ENCODE assay signal across 12 cellular contexts in the genomic region with DNA sequence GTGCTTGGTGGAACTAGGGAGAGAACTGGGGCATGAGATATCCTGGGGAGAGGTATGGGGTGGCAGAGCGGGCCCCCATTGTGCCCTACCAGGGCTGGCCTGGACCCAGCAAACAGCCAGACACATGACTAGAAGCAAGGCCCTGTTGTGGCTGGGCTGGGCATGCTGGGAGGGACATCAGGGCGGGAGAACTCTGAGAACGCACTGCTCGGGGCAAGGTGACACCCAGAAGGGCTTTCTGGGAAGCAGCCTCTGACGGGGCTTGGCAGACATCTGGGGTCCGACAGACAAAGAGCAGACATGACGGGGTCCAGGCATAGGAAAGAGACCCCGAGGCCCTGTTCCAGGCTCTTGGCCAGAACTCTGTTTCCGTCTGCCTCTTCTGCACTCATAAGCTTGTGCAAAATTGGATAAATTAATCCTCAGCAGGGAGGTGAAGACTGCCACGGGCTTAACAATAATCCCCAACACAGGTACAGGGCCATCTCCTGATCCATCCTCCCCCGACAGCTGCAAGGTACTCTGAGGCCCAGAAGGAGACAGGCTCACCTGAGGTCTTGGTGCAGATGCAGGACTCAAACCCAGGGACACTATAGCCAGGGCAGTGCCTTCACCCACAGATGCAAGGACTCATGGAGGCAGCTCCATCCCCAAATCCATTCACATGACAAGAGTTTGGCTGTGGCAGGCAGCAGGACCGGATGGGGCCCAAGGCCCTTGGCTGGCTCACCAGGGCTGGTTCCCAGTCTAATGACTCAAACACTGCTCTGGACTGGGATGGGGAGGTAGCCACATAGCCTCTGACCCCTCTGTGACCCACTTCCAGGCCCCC. TPM values are rescaled to one million over a fixed set of nuclear protein-coding genes. Genes with fewer than 3 reads are reported as not detected.
DNase-seq lines count a peak whose midpoint lies in the region; ATAC-seq and TF ChIP-seq lines count a peak whose summit lies in the region.
"Had no signal": no experiment of that assay in that cellular context is flagged by ENCODE, and none has a peak within 500 bp of the region (broad histone marks: within the 10 kb centered on the region; RNA-seq: fewer than 3 reads in every experiment).

No MANE protein-coding gene starts in this region.

- no peak overlapping the region for H3K9ac ChIP-seq in parathyroid adenoma

- H3K4me1 Mint-ChIP-seq in Caco-2 (ENCODE audit: low read depth, unreplicated experiment) = peaks cover 21% of the 10 kb centered on the region
- H3K4me1 Mint-ChIP-seq in stimulated activated effector memory CD8-positive, alpha-beta T cell treated with anti-CD3 and anti-CD28 coated beads, Interleukin-12 subunit alpha, Interleukin-12 subunit beta, amount 100 ng/mL, for 72 hours = peaks cover 56% of the 10 kb centered on the region

- no peak overlapping the region for H3K4me3 Mint-ChIP-seq in Caco-2 (ENCODE audit: unreplicated experiment)
- no peak overlapping the region for H3K4me3 Mint-ChIP-seq in stimulated activated effector memory CD8-positive, alpha-beta T cell treated with anti-CD3 and anti-CD28 coated beads, Interleukin-12 subunit alpha, Interleukin-12 subunit beta, amount 100 ng/mL, for 72 hours
- H3K4me3 Mint-ChIP-seq: activated naive CD8-positive, alpha-beta T cell had no signal

- peak overlapping the region; percentile 69 for H3K27ac Mint-ChIP-seq in Caco-2 (ENCODE audit: unreplicated experiment)
- H3K27ac Mint-ChIP-seq in stimulated activated effector memory CD8-positive, alpha-beta T cell treated with anti-CD3 and anti-CD28 coated beads, Interleukin-12 subunit alpha, Interleukin-12 subunit beta, amount 100 ng/mL, for 72 hours = no peak overlapping the region

- H3K9me3 Mint-ChIP-seq in Caco-2 (ENCODE audit: unreplicated experiment) = no peaks in the 10 kb centered on the region
- H3K9me3 Mint-ChIP-seq in stimulated activated effector memory CD8-positive, alpha-beta T cell treated with anti-CD3 and anti-CD28 coated beads, Interleukin-12 subunit alpha, Interleukin-12 subunit beta, amount 100 ng/mL, for 72 hours = no peaks in the 10 kb centered on the region
- H3K9me3 Mint-ChIP-seq: T-cell had no signal

- H3K9me3 ChIP-seq in Caco-2 (no peaks in the 10 kb centered on the region), parathyroid adenoma (ENCODE audit: control insufficient read depth, low read length) (no peaks in the 10 kb centered on the region)

- peak overlapping the region; percentile 25 for H3K27ac ChIP-seq in parathyroid adenoma

- intact Hi-C loops in Caco-2 (cut with micrococcal nuclease; ENCODE audit: unreplicated experiment) (no loop called here), left cardiac atrium (cut with DNase I) (no loop called here)

- DNase-seq in Caco-2 (no peak), left cardiac atrium (no peak), iPS-NIHi11 (ENCODE audit: low spot score) (no peak)
- DNase-seq in stimulated activated effector memory CD8-positive, alpha-beta T cell treated with anti-CD3 and anti-CD28 coated beads, Interleukin-12 subunit alpha, Interleukin-12 subunit beta, amount 100 ng/mL, for 72 hours (ENCODE audit: low spot score in 2 of 2) = no peak
- DNase-seq in stimulated activated naive CD8-positive, alpha-beta T cell treated with anti-CD3 and anti-CD28 coated beads, Interleukin-15, Interleukin-2, amounts not matched to agents 100 U/mL and 50 U/mL, for 24 hours = no peak
- DNase-seq: effector memory CD4-positive, alpha-beta T cell; T-cell had no signal

- peaks cover 1% of the 10 kb centered on the region; the same call in 1 of the 2 replicates for H3K36me3 ChIP-seq in Caco-2 (ENCODE audit: control insufficient read depth, insufficient read depth, low read length)
- no peaks in the 10 kb centered on the region for H3K36me3 ChIP-seq in parathyroid adenoma (ENCODE audit: control insufficient read depth, insufficient read depth, low read length)

- CTCF ChIA-PET in Caco-2 (lab: Charles Lee) = interaction anchor here (1.4 kb wide), 1 partner anchor 29 kb away, joined by 3 read pairs; no protein-coding TSS in a partner anchor

- peaks cover 65% of the 10 kb centered on the region for H3K36me3 Mint-ChIP-seq in Caco-2 (ENCODE audit: insufficient read depth, unreplicated experiment)
- peaks cover 32% of the 10 kb centered on the region for H3K36me3 Mint-ChIP-seq in stimulated activated effector memory CD8-positive, alpha-beta T cell treated with anti-CD3 and anti-CD28 coated beads, Interleukin-12 subunit alpha, Interleukin-12 subunit beta, amount 100 ng/mL, for 72 hours

- H3K4me1 ChIP-seq in Caco-2 (peaks cover 15% of the 10 kb centered on the region; the same call in 1 of the 2 replicates), parathyroid adenoma (peaks cover 22% of the 10 kb centered on the region)

- no peak overlapping the region for H3K4me2 ChIP-seq in parathyroid adenoma (ENCODE audit: low read length)
- H3K4me2 ChIP-seq: smooth muscle cell had no signal

- no peak for TF ChIP-seq CTCF in Caco-2 (IDR thresholded peaks at IDR 0.05; ENCODE audit: insufficient read depth in 1 of 2, low read depth in 1 of 2, low read length in 1 of 2, severe bottlenecking in 1 of 2, unreplicated experiment in 1 of 2)
- no peak for TF ChIP-seq CTCF in parathyroid adenoma (IDR thresholded peaks at IDR 0.05)

- peak overlapping the region; percentile 15 for H2AFZ ChIP-seq in parathyroid adenoma

- BruUV-seq in Caco-2 (replicated peaks; lab: Mats Ljungman, UMichigan) = no TSS peak

- POLR2A ChIA-PET in Caco-2 (lab: Charles Lee) = no interaction called here

- H3K27me3 ChIP-seq in Caco-2 (replicated peaks; ENCODE audit: control insufficient read depth, insufficient read depth, low read length) = no peaks in the 10 kb centered on the region
- H3K27me3 ChIP-seq in parathyroid adenoma (ENCODE audit: control insufficient read depth, insufficient read depth, low read length) = no peaks in the 10 kb centered on the region

- no peaks in the 10 kb centered on the region for H3K27me3 Mint-ChIP-seq in Caco-2 (ENCODE audit: insufficient read depth, unreplicated experiment)
- H3K27me3 Mint-ChIP-seq: activated naive CD8-positive, alpha-beta T cell; T-cell had no signal

- no peak overlapping the region for H3K4me3 ChIP-seq in Caco-2 (ENCODE audit: low read depth, low read length)
- H3K4me3 ChIP-seq in parathyroid adenoma (ENCODE audit: low read depth, low read length) = no peak overlapping the region
- H3K4me3 ChIP-seq: smooth muscle cell had no signal

- H3K79me2 ChIP-seq in parathyroid adenoma = peaks cover 11% of the 10 kb centered on the region

- ATAC-seq in SK-N-SH treated with all-trans-retinoic acid at 6 μM for 48 hours = no peak; the same call in 2 of the 3 replicates
- ATAC-seq in left cardiac atrium = peak; percentile 0 to 13
- ATAC-seq in stimulated activated effector memory CD8-positive, alpha-beta T cell treated with anti-CD3 and anti-CD28 coated beads, Interleukin-12 subunit alpha, Interleukin-12 subunit beta, amount 100 ng/mL, for 72 hours = no peak
- no peak for ATAC-seq in GM21528 (IDR thresholded peaks at IDR 0.05; ENCODE audit: low FRiP score, unreplicated experiment)
- ATAC-seq in stimulated activated naive CD8-positive, alpha-beta T cell treated with anti-CD3 and anti-CD28 coated beads, Interleukin-15, Interleukin-2, amounts not matched to agents 100 U/mL and 50 U/mL, for 24 hours = no peak
- ATAC-seq: T-cell had no signal

TF ChIP-seq in SK-N-SH treated with all-trans-retinoic acid at 6 μM for 48 hours, 23 proteins besides CTCF, POLR2A, EP300 and RAD21 (continues in another document):
- no peak for TF ChIP-seq ZC3H10 (CRISPR knock-in tag; IDR thresholded peaks at IDR 0.05)
- TF ChIP-seq TOX (CRISPR knock-in tag; IDR thresholded peaks at IDR 0.05; ENCODE audit: borderline replicate concordance) = no peak
- TF ChIP-seq, protein P1, sequence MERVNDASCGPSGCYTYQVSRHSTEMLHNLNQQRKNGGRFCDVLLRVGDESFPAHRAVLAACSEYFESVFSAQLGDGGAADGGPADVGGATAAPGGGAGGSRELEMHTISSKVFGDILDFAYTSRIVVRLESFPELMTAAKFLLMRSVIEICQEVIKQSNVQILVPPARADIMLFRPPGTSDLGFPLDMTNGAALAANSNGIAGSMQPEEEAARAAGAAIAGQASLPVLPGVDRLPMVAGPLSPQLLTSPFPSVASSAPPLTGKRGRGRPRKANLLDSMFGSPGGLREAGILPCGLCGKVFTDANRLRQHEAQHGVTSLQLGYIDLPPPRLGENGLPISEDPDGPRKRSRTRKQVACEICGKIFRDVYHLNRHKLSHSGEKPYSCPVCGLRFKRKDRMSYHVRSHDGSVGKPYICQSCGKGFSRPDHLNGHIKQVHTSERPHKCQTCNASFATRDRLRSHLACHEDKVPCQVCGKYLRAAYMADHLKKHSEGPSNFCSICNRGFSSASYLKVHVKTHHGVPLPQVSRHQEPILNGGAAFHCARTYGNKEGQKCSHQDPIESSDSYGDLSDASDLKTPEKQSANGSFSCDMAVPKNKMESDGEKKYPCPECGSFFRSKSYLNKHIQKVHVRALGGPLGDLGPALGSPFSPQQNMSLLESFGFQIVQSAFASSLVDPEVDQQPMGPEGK (CRISPR knock-in tag; IDR thresholded peaks at IDR 0.05; ENCODE audit: borderline replicate concordance) = no peak
- peak; percentile 94 for TF ChIP-seq TCF4 (CRISPR knock-in tag; IDR thresholded peaks at IDR 0.05; ENCODE audit: borderline replicate concordance)
- TF ChIP-seq PPARA (CRISPR knock-in tag; IDR thresholded peaks at IDR 0.05; ENCODE audit: borderline replicate concordance) = no peak
- peak; percentile 79; the same call in 1 of the 2 replicates for TF ChIP-seq ZNF70 (CRISPR knock-in tag; IDR thresholded peaks at IDR 0.05)
- no peak for TF ChIP-seq ZFP3 (CRISPR knock-in tag; IDR thresholded peaks at IDR 0.05)
- TF ChIP-seq OSR1 (CRISPR knock-in tag; IDR thresholded peaks at IDR 0.05) = no peak
- TF ChIP-seq, protein P2, sequence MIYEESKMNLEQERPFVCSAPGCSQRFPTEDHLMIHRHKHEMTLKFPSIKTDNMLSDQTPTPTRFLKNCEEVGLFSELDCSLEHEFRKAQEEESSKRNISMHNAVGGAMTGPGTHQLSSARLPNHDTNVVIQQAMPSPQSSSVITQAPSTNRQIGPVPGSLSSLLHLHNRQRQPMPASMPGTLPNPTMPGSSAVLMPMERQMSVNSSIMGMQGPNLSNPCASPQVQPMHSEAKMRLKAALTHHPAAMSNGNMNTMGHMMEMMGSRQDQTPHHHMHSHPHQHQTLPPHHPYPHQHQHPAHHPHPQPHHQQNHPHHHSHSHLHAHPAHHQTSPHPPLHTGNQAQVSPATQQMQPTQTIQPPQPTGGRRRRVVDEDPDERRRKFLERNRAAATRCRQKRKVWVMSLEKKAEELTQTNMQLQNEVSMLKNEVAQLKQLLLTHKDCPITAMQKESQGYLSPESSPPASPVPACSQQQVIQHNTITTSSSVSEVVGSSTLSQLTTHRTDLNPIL (CRISPR knock-in tag; IDR thresholded peaks at IDR 0.05; ENCODE audit: low read depth) = no peak
- no peak for TF ChIP-seq ZFP30 (CRISPR knock-in tag; IDR thresholded peaks at IDR 0.05)
- no peak for TF ChIP-seq ZNF8 (CRISPR knock-in tag; IDR thresholded peaks at IDR 0.05)
- no peak for TF ChIP-seq BACH2 (CRISPR knock-in tag; IDR thresholded peaks at IDR 0.05; ENCODE audit: borderline replicate concordance)
- no peak for TF ChIP-seq GLIS3 (CRISPR knock-in tag; IDR thresholded peaks at IDR 0.05)
- no peak for TF ChIP-seq ARNTL (CRISPR knock-in tag; IDR thresholded peaks at IDR 0.05; ENCODE audit: borderline replicate concordance, low read depth)

RNA-seq across cellular contexts. Expression of a gene that starts 5.4 kb away (rescaled TPM):
- total RNA-seq in Caco-2 (2022) (109 and 118 TPM in 2 replicates), left cardiac atrium (10 to 100 TPM; 28.7 to 56.9 TPM)

Comparison
In these comparisons a context has a peak if more than half of its experiments do, and no peak if none do; other contexts are left out.
1. ATAC-seq: peak in left cardiac atrium (2 of 2); none in SK-N-SH treated with all-trans-retinoic acid at 6 μM for 48 hours (single experiment), stimulated activated effector memory CD8-positive, alpha-beta T cell treated with anti-CD3 and anti-CD28 coated beads, Interleukin-12 subunit alpha, Interleukin-12 subunit beta, amount 100 ng/mL, for 72 hours (single experiment), GM21528 (single experiment) and stimulated activated naive CD8-positive, alpha-beta T cell treated with anti-CD3 and anti-CD28 coated beads, Interleukin-15, Interleukin-2, amounts not matched to agents 100 U/mL and 50 U/mL, for 24 hours (single experiment).